ENCODE assay signal across 1 cellular context in genomic region chr3:123817413-123817812, GRCh38.
TF ChIP-seq lines count a peak whose summit lies in the region.

No MANE protein-coding gene starts in this region.

TF ChIP-seq in IMR-90, 13 proteins besides CTCF, POLR2A, EP300 and RAD21 (continued from another document):
- TF ChIP-seq ELK1 (IDR thresholded peaks at IDR 0.05; ENCODE audit: borderline replicate concordance, low read depth, low read length) (no peak), NFE2L2 (IDR thresholded peaks at IDR 0.05; ENCODE audit: low read depth, low read length) (no peak), BHLHE40 (IDR thresholded peaks at IDR 0.05; ENCODE audit: low read depth, low read length) (no peak), RCOR1 (IDR thresholded peaks at IDR 0.05; ENCODE audit: insufficient replicate concordance, low read length) (no peak), SMC3 (IDR thresholded peaks at IDR 0.05; ENCODE audit: low read depth, low read length) (no peak)
